Comparison of ENCODE assay signal across 8 cellular contexts in the genomic region with DNA sequence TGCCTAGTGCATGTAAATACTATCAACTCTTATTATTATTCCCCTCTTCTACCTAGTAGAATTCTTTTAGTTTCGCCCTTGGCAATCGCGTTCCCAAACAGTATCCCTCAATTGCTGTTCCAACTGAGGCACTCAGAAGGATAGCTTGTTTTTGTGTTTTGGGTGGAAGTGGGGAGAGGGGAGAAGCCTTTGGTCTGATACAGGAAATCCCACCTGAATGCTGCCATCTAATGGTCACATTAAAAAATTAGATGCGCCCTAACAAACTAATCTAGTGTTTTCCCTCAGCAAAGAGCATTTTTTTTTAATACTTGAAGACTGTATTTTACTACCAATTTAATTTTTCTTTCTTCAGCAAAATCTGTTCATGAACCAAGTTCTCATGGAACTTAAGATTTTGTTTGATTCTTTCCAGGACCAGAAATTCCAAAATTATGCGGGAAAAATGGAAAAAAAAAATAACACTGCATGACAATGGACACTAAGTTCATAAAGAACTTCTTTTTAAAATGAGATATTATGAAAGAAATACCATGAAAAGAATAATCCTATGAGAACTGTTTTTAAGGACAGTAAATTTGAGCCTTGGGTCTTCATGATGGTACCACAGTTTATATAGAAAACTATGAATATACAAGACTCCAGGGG. TPM values are rescaled to one million over a fixed set of nuclear protein-coding genes. Genes with fewer than 3 reads are reported as not detected.
DNase-seq lines count a peak whose midpoint lies in the region; ATAC-seq and TF ChIP-seq lines count a peak whose summit lies in the region.

No MANE protein-coding gene starts in this region.

- H3K36me3 Mint-ChIP-seq in Caco-2 (ENCODE audit: insufficient read depth, unreplicated experiment) = peaks cover 32% of the 10 kb centered on the region

- H3K9me3 ChIP-seq in Caco-2 (no peaks in the 10 kb centered on the region), testis (no peaks in the 10 kb centered on the region)

- no peak overlapping the region for H3K4me3 ChIP-seq in Caco-2 (ENCODE audit: low read depth, low read length)
- H3K4me3 ChIP-seq in HFF-Myc (replicated peaks; ENCODE audit: low read depth, low read length) = no peak overlapping the region
- no peak overlapping the region for H3K4me3 ChIP-seq in testis

- TF ChIP-seq CTCF in Caco-2 (IDR thresholded peaks at IDR 0.05; ENCODE audit: insufficient read depth in 1 of 2, low read depth in 1 of 2, low read length in 1 of 2, severe bottlenecking in 1 of 2, unreplicated experiment in 1 of 2) (peak; percentile 39 to 50), HFF-Myc (IDR thresholded peaks at IDR 0.05; ENCODE audit: low read depth, low read length, missing control alignments) (peak; percentile 49), testis (IDR thresholded peaks at IDR 0.05) (peak in 2 of 3 experiments; percentile 17 to 60)

- H3K27ac Mint-ChIP-seq in Caco-2 (ENCODE audit: unreplicated experiment) = peak overlapping the region; percentile 56

- intact Hi-C loops in Caco-2 (cut with micrococcal nuclease; ENCODE audit: unreplicated experiment) (loop anchor here (1.0 kb wide), 1 partner anchor 82 kb away; no protein-coding TSS in a partner anchor), testis (cut with DNase I; ENCODE audit: low total_unique reads) (no loop called here)

- ATAC-seq in GM19452 (IDR thresholded peaks at IDR 0.05; ENCODE audit: unreplicated experiment) (no peak), GM18517 (IDR thresholded peaks at IDR 0.05; ENCODE audit: unreplicated experiment) (no peak)

- DNase-seq in Caco-2 = peak in 1 of 2 experiments; percentile 35
- no peak for DNase-seq in HFF-Myc (ENCODE audit: extremely low read depth, low read depth)
- DNase-seq in SK-N-DZ (ENCODE audit: low spot score) = peak; percentile 10
- peak; percentile 63 for DNase-seq in germinal center (ENCODE audit: low spot score)
- DNase-seq in testis = no peak
- no peak for DNase-seq in cerebellar nuclear complex (lab: John Stamatoyannopoulos, UW)

- no peaks in the 10 kb centered on the region for H3K27me3 ChIP-seq in Caco-2 (replicated peaks; ENCODE audit: control insufficient read depth, insufficient read depth, low read length)
- no peaks in the 10 kb centered on the region for H3K27me3 ChIP-seq in testis

- 46 to 59% methylated on average over 5 of the region's 5 CpGs for WGBS in testis, 2 donors

- TF ChIP-seq POLR2A in testis (IDR thresholded peaks at IDR 0.05) = no peak

- POLR2A ChIA-PET in Caco-2 (lab: Charles Lee) = interaction anchor here (0.5 to 0.6 kb wide), 2 partner anchors 11 to 21 kb away, joined by 7 to 8 read pairs; no protein-coding TSS in a partner anchor

- H3K4me1 ChIP-seq in Caco-2 = peaks cover 35% of the 10 kb centered on the region
- no peaks in the 10 kb centered on the region for H3K4me1 ChIP-seq in testis

- no peaks in the 10 kb centered on the region for H3K36me3 ChIP-seq in Caco-2 (ENCODE audit: control insufficient read depth, insufficient read depth, low read length)
- no peaks in the 10 kb centered on the region for H3K36me3 ChIP-seq in testis (ENCODE audit: low read depth, missing control alignments)

- no peaks in the 10 kb centered on the region for H3K27me3 Mint-ChIP-seq in Caco-2 (ENCODE audit: insufficient read depth, unreplicated experiment)

- H3K4me3 Mint-ChIP-seq in Caco-2 (ENCODE audit: unreplicated experiment) = no peak overlapping the region

- BruUV-seq in Caco-2 (replicated peaks; lab: Mats Ljungman, UMichigan) = no TSS peak

- peaks cover 14% of the 10 kb centered on the region for H3K4me1 Mint-ChIP-seq in Caco-2 (ENCODE audit: low read depth, unreplicated experiment)

- CTCF ChIA-PET in Caco-2 (lab: Charles Lee) = interaction anchor here (0.5 to 1.4 kb wide), 6 partner anchors 12 to 303 kb away, joined by 3 to 7 read pairs (median 4); no protein-coding TSS in a partner anchor

- no peaks in the 10 kb centered on the region for H3K9me3 Mint-ChIP-seq in Caco-2 (ENCODE audit: unreplicated experiment)

- H3K27ac ChIP-seq in testis = no peak overlapping the region

RNA-seq across cellular contexts. Expression of a gene that starts 22.2 kb away (rescaled TPM):
- total RNA-seq in Caco-2 (2022) (276 and 320 TPM in 2 replicates), testis (10 to 100 TPM; 11.4 to 12.3 TPM)
- 16.2 and 20.9 TPM in 2 replicates for polyA plus RNA-seq in SK-N-DZ (2014; cell fraction: cytosol; rRNA removed)
- polyA plus RNA-seq in SK-N-DZ (2014; cell fraction: nucleus; rRNA removed) = 24.1 and 28.5 TPM in 2 replicates
- polyA plus RNA-seq in testis (ENCODE audit: insufficient read depth, low read depth, low replicate concordance) = 12.2 TPM

Comparison
In these comparisons a context has a peak if more than half of its experiments do, and no peak if none do; other contexts are left out.
1. DNase-seq: peak in SK-N-DZ (single experiment) and germinal center (single experiment); none in HFF-Myc (single experiment), testis (single experiment) and cerebellar nuclear complex (0 of 2).
2. RNA of a gene that starts 22.2 kb away (total RNA-seq): 276 to 320 TPM in Caco-2; 11.4 to 12.3 TPM in testis; every median in the first group is over 10 times any median in the second.
3. Peak in every context shown above with its lines, with median percentiles within 50 percentile points of each other: CTCF ChIP-seq.